2 cellular contexts compared by ENCODE assay signal in the genomic region with DNA sequence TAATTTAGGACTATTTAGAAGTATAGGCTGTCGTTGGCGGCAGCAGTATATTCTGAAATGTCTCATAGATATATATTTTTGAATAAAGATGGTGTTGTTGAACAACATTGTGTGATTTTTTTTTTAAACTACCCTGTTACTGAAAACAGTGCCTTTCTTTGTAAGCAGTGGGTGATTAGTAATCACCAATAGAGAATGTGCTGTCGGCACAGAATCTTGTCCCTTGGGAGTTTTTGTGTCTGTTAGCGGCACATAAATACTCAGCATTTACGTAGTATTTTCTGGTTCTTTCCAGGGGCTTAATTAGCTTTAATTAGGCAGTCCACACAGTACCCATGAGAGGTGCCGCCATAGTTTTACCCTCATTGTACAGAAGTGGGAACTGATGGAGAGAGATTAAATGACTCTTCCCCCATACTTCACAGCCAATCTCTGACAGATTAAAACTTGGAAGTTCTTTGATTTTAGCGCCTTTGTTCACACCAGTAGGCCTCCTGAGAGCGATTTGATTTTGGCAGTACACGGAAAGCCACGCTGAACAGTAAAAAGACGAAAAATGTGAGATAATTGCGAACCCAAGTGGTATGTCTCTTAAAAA.
TF ChIP-seq lines count a peak whose summit lies in the region.

No MANE protein-coding gene starts in this region.

TF ChIP-seq in IMR-90, 13 proteins besides CTCF, POLR2A, EP300 and RAD21:
- TF ChIP-seq MAFK (IDR thresholded peaks at IDR 0.05; ENCODE audit: low read depth, low read length): no peak

TF ChIP-seq in endothelial cell of umbilical vein, 7 proteins besides CTCF, POLR2A, EP300 and RAD21:
- no peak for TF ChIP-seq FOS (IDR thresholded peaks at IDR 0.05; ENCODE audit: borderline replicate concordance, insufficient read depth, low read length)
- TF ChIP-seq POLR2AphosphoS5 (IDR thresholded peaks at IDR 0.05; ENCODE audit: insufficient read depth, low read depth, low read length): no peak
- TF ChIP-seq, protein P1, sequence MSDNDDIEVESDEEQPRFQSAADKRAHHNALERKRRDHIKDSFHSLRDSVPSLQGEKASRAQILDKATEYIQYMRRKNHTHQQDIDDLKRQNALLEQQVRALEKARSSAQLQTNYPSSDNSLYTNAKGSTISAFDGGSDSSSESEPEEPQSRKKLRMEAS (IDR thresholded peaks at IDR 0.05; ENCODE audit: insufficient read depth, insufficient read length): no peak
- TF ChIP-seq MYC (IDR thresholded peaks at IDR 0.05; ENCODE audit: low read depth, low read length): no peak
- TF ChIP-seq EZH2 (IDR thresholded peaks at IDR 0.05; ENCODE audit: borderline replicate concordance, low read depth, low read length, severe bottlenecking): no peak
- TF ChIP-seq JUN (IDR thresholded peaks at IDR 0.05; ENCODE audit: borderline replicate concordance, insufficient read depth, insufficient read length, low read depth): no peak
- TF ChIP-seq GATA2 (IDR thresholded peaks at IDR 0.05; ENCODE audit: insufficient read depth, insufficient read length, low read depth, low read length): no peak
TF ChIP-seq in endothelial cell of umbilical vein: peak in this region for 0.
